ENCODE assay signal across 13 cellular contexts in the genomic region with DNA sequence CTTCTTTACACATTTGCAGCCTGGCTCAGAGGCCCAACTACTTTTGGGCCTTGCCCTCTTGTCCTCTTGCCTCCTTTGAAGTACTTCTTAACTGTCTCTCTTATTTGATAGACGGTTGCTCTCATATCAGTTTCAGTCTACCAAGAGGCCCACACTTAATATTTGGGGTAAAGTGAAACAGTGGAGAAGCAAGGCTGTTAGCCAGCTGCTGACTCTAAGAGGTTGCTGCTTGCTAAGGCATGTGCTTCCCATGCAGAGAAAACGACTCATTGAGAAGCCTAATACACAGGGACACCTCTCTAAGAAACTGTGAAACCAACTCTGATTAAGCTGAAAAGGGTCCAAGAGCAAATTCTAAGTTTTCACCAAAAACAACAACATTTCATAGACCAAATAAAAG.
A peak's percentile ranks its signal among the peaks of the same experiment; 100 is the strongest.
DNase-seq lines count a peak whose midpoint lies in the region; ATAC-seq and TF ChIP-seq lines count a peak whose summit lies in the region.
"Had no signal": no experiment of that assay in that cellular context is flagged by ENCODE, and none has a peak within 500 bp of the region (broad histone marks: within the 10 kb centered on the region; RNA-seq: fewer than 3 reads in every experiment).

No MANE protein-coding gene starts in this region.

- H2BK12ac ChIP-seq in mesenchymal stem cell (ENCODE audit: low read length in 2 of 2), result no peak overlapping the region

- H3K36me3 ChIP-seq in DND-41 (ENCODE audit: insufficient read depth, low read length) (no peaks in the 10 kb centered on the region), mesenchymal stem cell (ENCODE audit: control insufficient read depth in 1 of 2, insufficient read depth in 2 of 2, low read depth in 1 of 2, low read length in 2 of 2) (no peaks in the 10 kb centered on the region), Peyer's patch (no peaks in the 10 kb centered on the region), BE2C (no peaks in the 10 kb centered on the region)
- H3K36me3 ChIP-seq: brain microvascular endothelial cell had no signal

- WGBS in mesenchymal stem cell, result 35% methylated on average over 1 of the region's 2 CpGs

- H4K91ac ChIP-seq in mesenchymal stem cell (ENCODE audit: low read length), result no peak overlapping the region

- no peak overlapping the region for H3K14ac ChIP-seq in mesenchymal stem cell (ENCODE audit: low read length in 2 of 2)

- TF ChIP-seq POLR2A in Peyer's patch (IDR thresholded peaks at IDR 0.05), result no peak

- H3K4me3 ChIP-seq in DND-41 (ENCODE audit: low read depth in 1 of 2, low read length in 2 of 2) (no peak overlapping the region), mesenchymal stem cell (ENCODE audit: insufficient read depth in 1 of 2, low read depth in 1 of 2, low read length in 2 of 2) (no peak overlapping the region), Peyer's patch (no peak overlapping the region), BE2C (ENCODE audit: low read depth, low read length) (no peak overlapping the region)

- H4K8ac ChIP-seq in mesenchymal stem cell (ENCODE audit: low read length), result no peak overlapping the region

- no peak overlapping the region for H2BK5ac ChIP-seq in mesenchymal stem cell (ENCODE audit: low read depth, low read length, poor library complexity, severe bottlenecking)

- no peak overlapping the region for H3K18ac ChIP-seq in mesenchymal stem cell (ENCODE audit: low read depth in 1 of 2, low read length in 2 of 2)

- no peak overlapping the region for H2BK15ac ChIP-seq in mesenchymal stem cell (ENCODE audit: low read depth, poor library complexity, severe bottlenecking)

- H3K79me2 ChIP-seq in DND-41 (ENCODE audit: insufficient read depth, low read length), result peaks cover 17% of the 10 kb centered on the region; the same call in 1 of the 2 replicates

- TF ChIP-seq CTCF in DND-41 (IDR thresholded peaks at IDR 0.05; ENCODE audit: borderline replicate concordance, extremely low read depth, low read length, poor library complexity, severe bottlenecking) (no peak), Peyer's patch (IDR thresholded peaks at IDR 0.05) (no peak), BE2C (IDR thresholded peaks at IDR 0.05; ENCODE audit: low read depth, low read length) (no peak)

- no peak overlapping the region for H3K4me2 ChIP-seq in DND-41 (ENCODE audit: insufficient read depth, low read length)
- H3K4me2 ChIP-seq in mesenchymal stem cell (ENCODE audit: low read length, poor library complexity, severe bottlenecking), result no peak overlapping the region
- H3K4me2 ChIP-seq: SK-N-SH had no signal

- no peaks in the 10 kb centered on the region for H3K4me1 ChIP-seq in DND-41 (ENCODE audit: insufficient read depth, low read length)
- H3K4me1 ChIP-seq in mesenchymal stem cell (ENCODE audit: control insufficient read depth, insufficient read depth, low read depth, low read length), result no peaks in the 10 kb centered on the region
- H3K4me1 ChIP-seq in Peyer's patch, result peaks cover 0 to 5% (median 0%) of the 10 kb centered on the region in 4 donors
- H3K4me1 ChIP-seq in BE2C, result peaks cover 6% of the 10 kb centered on the region; the same call in 1 of the 2 replicates

- peaks cover 3% of the 10 kb centered on the region for H3K79me1 ChIP-seq in mesenchymal stem cell (replicated peaks; ENCODE audit: low read length, poor library complexity, severe bottlenecking)

- ATAC-seq in DND-41 (ENCODE audit: insufficient read depth, low read depth) (peak; percentile 63), GM19467 (IDR thresholded peaks at IDR 0.05; ENCODE audit: unreplicated experiment) (peak; percentile 50), HG03135 (IDR thresholded peaks at IDR 0.05; ENCODE audit: unreplicated experiment) (no peak)

- H2BK120ac ChIP-seq in mesenchymal stem cell (ENCODE audit: low read depth, low read length), result no peak overlapping the region

- no peaks in the 10 kb centered on the region for H3K27me3 ChIP-seq in DND-41 (ENCODE audit: insufficient read depth, low read length, poor library complexity)
- no peaks in the 10 kb centered on the region for H3K27me3 ChIP-seq in mesenchymal stem cell (ENCODE audit: control insufficient read depth in 1 of 2, insufficient read depth in 1 of 2, low read length in 2 of 2)
- no peaks in the 10 kb centered on the region for H3K27me3 ChIP-seq in Peyer's patch
- H3K27me3 ChIP-seq in BE2C, result no peaks in the 10 kb centered on the region
- H3K27me3 ChIP-seq: brain microvascular endothelial cell had no signal

- H2AFZ ChIP-seq in DND-41 (ENCODE audit: low read depth, low read length), result no peak overlapping the region
- H2AFZ ChIP-seq in mesenchymal stem cell (ENCODE audit: low read depth, low read length), result no peak overlapping the region

- H3K23ac ChIP-seq in mesenchymal stem cell (ENCODE audit: low read length in 2 of 2), result no peak overlapping the region

- H3K27ac ChIP-seq in DND-41 (ENCODE audit: low read length), result no peak overlapping the region
- no peak overlapping the region for H3K27ac ChIP-seq in mesenchymal stem cell (ENCODE audit: low read length, poor library complexity, severe bottlenecking)
- H3K27ac ChIP-seq in Peyer's patch, result no peak overlapping the region
- H3K27ac ChIP-seq: brain microvascular endothelial cell had no signal

- H3K9ac ChIP-seq in DND-41 (ENCODE audit: low read depth, low read length), result no peak overlapping the region
- H3K9ac ChIP-seq in mesenchymal stem cell (ENCODE audit: low read length), result no peak overlapping the region
- H3K9ac ChIP-seq: SK-N-SH had no signal

- DNase-seq in DND-41 (peak; percentile 11), NCI-H69 (lab: John Stamatoyannopoulos, UW) (peak; percentile 77), mesenchymal stem cell (peak; percentile 42), Peyer's patch (no peak), BE2C (no peak)
- DNase-seq: activated CD4-positive, alpha-beta T cell treated with anti-CD3 and anti-CD28 coated beads for 4 hours; brain microvascular endothelial cell; hippocampal formation; NCI-H774; SK-N-SH; stimulated activated CD4-positive, alpha-beta T cell treated with anti-CD3 and anti-CD28 coated beads, Interleukin-4, amount 100 ng/mL, for 24 hours had no signal

- no peak overlapping the region for H2AK5ac ChIP-seq in mesenchymal stem cell (ENCODE audit: low read length, severe bottlenecking)

- H3K9me3 ChIP-seq in DND-41 (ENCODE audit: insufficient read depth, low read length, severe bottlenecking) (no peaks in the 10 kb centered on the region), mesenchymal stem cell (ENCODE audit: control insufficient read depth, low read length) (no peaks in the 10 kb centered on the region), Peyer's patch (no peaks in the 10 kb centered on the region), BE2C (no peaks in the 10 kb centered on the region)
- H3K9me3 ChIP-seq: SK-N-SH had no signal

- H4K20me1 ChIP-seq in DND-41 (ENCODE audit: insufficient read depth, low read length), result 0 out of 2 replicates have a peak, but pooled peaks cover 3% of the 10 kb centered on the region

- no peak overlapping the region for H3K4ac ChIP-seq in mesenchymal stem cell (ENCODE audit: low read depth in 1 of 2, low read length in 2 of 2)

Comparison
In these comparisons a context has a peak if more than half of its experiments do, and no peak if none do; other contexts are left out.
1. DNase-seq: peak in DND-41 (single experiment), NCI-H69 (single experiment) and mesenchymal stem cell (single experiment); none in Peyer's patch (0 of 3) and BE2C (single experiment).